Comparison of ENCODE assay signal across 13 cellular contexts in genomic region chr7:522938-523289, GRCh38. TPM values are rescaled to one million over a fixed set of nuclear protein-coding genes. Genes with fewer than 3 reads are reported as not detected.
DNase-seq lines count a peak whose midpoint lies in the region; ATAC-seq, FAIRE-seq and TF ChIP-seq lines count a peak whose summit lies in the region.
"Had no signal": no experiment of that assay in that cellular context is flagged by ENCODE, and none has a peak within 500 bp of the region (broad histone marks: within the 10 kb centered on the region; RNA-seq: fewer than 3 reads in every experiment).

No MANE protein-coding gene starts in this region.

- intact Hi-C loops in psoas muscle (cut with DNase I) = loop anchor here (5.0 kb wide), 2 partner anchors 204 to 209 kb away; partner anchors contain the start of genes DNAAF5 (in 1 of the 2) and PRKAR1B (in 1 of the 2)
- intact Hi-C loops in vagina (cut with DNase I) = no loop called here

- H3K36me3 Mint-ChIP-seq in T-helper 17 cell (ENCODE audit: low read depth) = no peaks in the 10 kb centered on the region
- H3K36me3 Mint-ChIP-seq: type B pancreatic cell had no signal

- no peaks in the 10 kb centered on the region for H3K4me1 ChIP-seq in iPS-15b (ENCODE audit: control insufficient read depth, insufficient read depth, low read length)
- H3K4me1 ChIP-seq in psoas muscle = peaks cover 17% of the 10 kb centered on the region
- peaks cover 40% of the 10 kb centered on the region for H3K4me1 ChIP-seq in vagina

- H3K27ac Mint-ChIP-seq in T-helper 17 cell = no peak overlapping the region

- no peak overlapping the region for H3K27ac ChIP-seq in psoas muscle
- H3K27ac ChIP-seq in vagina = no peak overlapping the region
- H3K27ac ChIP-seq: epithelial cell of prostate, WERI-Rb-1 had no signal

- peak overlapping the region; percentile 21 for H3K4me3 Mint-ChIP-seq in T-helper 17 cell

- no peaks in the 10 kb centered on the region for H3K36me3 ChIP-seq in iPS-15b (ENCODE audit: control insufficient read depth, insufficient read depth, low read length)
- H3K36me3 ChIP-seq in psoas muscle (ENCODE audit: insufficient read depth in 1 of 2, low read depth in 1 of 2) = no peaks in the 10 kb centered on the region
- no peaks in the 10 kb centered on the region for H3K36me3 ChIP-seq in MG63
- no peaks in the 10 kb centered on the region for H3K36me3 ChIP-seq in vagina
- H3K36me3 ChIP-seq: WERI-Rb-1 had no signal

- 28 to 38% (median 33%) methylated on average over 22 to 23 of the region's 23 CpGs for WGBS in psoas muscle, 3 donors

- H3K27me3 Mint-ChIP-seq in T-helper 17 cell = peaks cover 11% of the 10 kb centered on the region

- H3K9ac ChIP-seq in iPS-15b (ENCODE audit: low read depth, low read length) = no peak overlapping the region

- TF ChIP-seq POLR2A in GM12891 (IDR thresholded peaks at IDR 0.05; ENCODE audit: low read depth, low read length) (no peak), vagina (IDR thresholded peaks at IDR 0.05) (no peak)

- ATAC-seq in T-helper 17 cell (no peak), psoas muscle (no peak)

- peaks cover 6% of the 10 kb centered on the region for H3K4me1 Mint-ChIP-seq in T-helper 17 cell

- H3K9me3 ChIP-seq in T-helper 17 cell (ENCODE audit: control insufficient read depth, low read length, poor library complexity, severe bottlenecking) (no peaks in the 10 kb centered on the region), iPS-15b (ENCODE audit: control insufficient read depth, insufficient read depth, low read length) (no peaks in the 10 kb centered on the region), psoas muscle (peaks cover 2% of the 10 kb centered on the region), MG63 (no peaks in the 10 kb centered on the region), vagina (no peaks in the 10 kb centered on the region)

- peak; percentile 9 for FAIRE-seq in GM12891 (lab: Jason Lieb, UNC)

- no peak for TF ChIP-seq CTCF in psoas muscle (IDR thresholded peaks at IDR 0.05)
- TF ChIP-seq CTCF in vagina (IDR thresholded peaks at IDR 0.05) = no peak

- H3K27me3 ChIP-seq in iPS-15b (ENCODE audit: control insufficient read depth, insufficient read depth, low read length) (peaks cover 44% of the 10 kb centered on the region), psoas muscle (ENCODE audit: insufficient read depth in 3 of 3, low read length in 2 of 3) (peaks cover 0 to 12% (median 2%) of the 10 kb centered on the region in 3 donors), MG63 (peaks cover 26% of the 10 kb centered on the region), vagina (peaks cover 7% of the 10 kb centered on the region)

- H3K4me3 ChIP-seq in iPS-15b (ENCODE audit: low read depth, low read length) (peak overlapping the region; percentile 22), psoas muscle (peak overlapping the region; percentile 63), MG63 (no peak overlapping the region), vagina (peak overlapping the region in 1 of 2 donors; percentile 43)

- no peak for DNase-seq in GM12891 (ENCODE audit: insufficient read length, low spot score)
- no peak for DNase-seq in T-helper 17 cell
- no peak for DNase-seq in psoas muscle
- DNase-seq in MG63 = no peak
- no peak for DNase-seq in NCI-H2081 treated with DMSO at 0.1 percent for 48 hours (lab: John Stamatoyannopoulos, UW)
- DNase-seq in ecto neural progenitor cell (ENCODE audit: low spot score) = no peak
- no peak for DNase-seq in vagina (ENCODE audit: extremely low spot score in 2 of 2)
- DNase-seq: cerebellar nuclear complex, NCI-H1092, WERI-Rb-1 had no signal

TF ChIP-seq in GM12891, 5 proteins besides CTCF, POLR2A, EP300 and RAD21:
- TF ChIP-seq POU2F2 (IDR thresholded peaks at IDR 0.05; ENCODE audit: low read depth, low read length) (no peak), SPI1 (IDR thresholded peaks at IDR 0.05; ENCODE audit: low read depth, low read length) (no peak), TAF1 (IDR thresholded peaks at IDR 0.05; ENCODE audit: low read depth, low read length) (no peak), PAX5 (IDR thresholded peaks at IDR 0.05; ENCODE audit: insufficient read depth, low read length, severe bottlenecking) (no peak), POLR2AphosphoS5 (IDR thresholded peaks at IDR 0.05; ENCODE audit: low read depth, low read length) (no peak)

RNA-seq across cellular contexts. Expression of gene PDGFA, which starts 3.3 kb away (rescaled TPM):
- polyA plus RNA-seq in GM12891 (2012; ENCODE audit: low read depth, missing spikeins) = 2.3 TPM
- total RNA-seq in T-helper 17 cell (10 to 100 TPM in 1 of 2 donors, 1 to 10 TPM in 1; 2.0 to 20.2 TPM), psoas muscle (10 to 100 TPM; 13.9 to 30.4 (median 19.2) TPM), vagina (31.2 TPM)
- 10 to 100 TPM in 2 of 3 donors, 1 to 10 TPM in 1; 9.1 to 24.4 (median 15.3) TPM for polyA plus RNA-seq in psoas muscle
- total RNA-seq in MG63 (2014; rRNA removed; shearing (Covaris generic); ENCODE audit: low replicate concordance) = 4.9 and 33.7 TPM in 2 replicates
